Comparison of ENCODE assay signal across 21 cellular contexts in genomic region chr7:116713500-116713899, GRCh38. TPM values are rescaled to one million over a fixed set of nuclear protein-coding genes. Genes with fewer than 3 reads are reported as not detected.
DNase-seq lines count a peak whose midpoint lies in the region; ATAC-seq, FAIRE-seq and TF ChIP-seq lines count a peak whose summit lies in the region.
"Had no signal": no experiment of that assay in that cellular context is flagged by ENCODE, and none has a peak within 500 bp of the region (broad histone marks: within the 10 kb centered on the region; RNA-seq: fewer than 3 reads in every experiment).

No MANE protein-coding gene starts in this region.

- H3K4me3 ChIP-seq in ACC112 (ENCODE audit: low read depth, low read length), result no peak overlapping the region
- H3K4me3 ChIP-seq in Karpas-422 (ENCODE audit: low read length), result no peak overlapping the region
- no peak overlapping the region for H3K4me3 ChIP-seq in K562
- no peak overlapping the region for H3K4me3 ChIP-seq in osteoblast (ENCODE audit: insufficient read depth, low read length)
- H3K4me3 ChIP-seq: BLaER1, SK-N-MC had no signal

- H3K9ac ChIP-seq in Karpas-422 (ENCODE audit: low read length) (no peak overlapping the region), K562 (ENCODE audit: insufficient read depth in 1 of 2, low read depth in 2 of 2, low read length in 2 of 2) (no peak overlapping the region)
- H3K9ac ChIP-seq: BLaER1 had no signal

- peaks cover 4% of the 10 kb centered on the region; the same call in 1 of the 2 replicates for H3K9me3 ChIP-seq in Karpas-422 (ENCODE audit: low read length)
- no peaks in the 10 kb centered on the region for H3K9me3 ChIP-seq in K562 (replicated peaks; ENCODE audit: control insufficient read depth, insufficient read depth, low read depth, low read length)
- no peaks in the 10 kb centered on the region for H3K9me3 ChIP-seq in osteoblast (ENCODE audit: low read depth, low read length)
- H3K9me3 ChIP-seq: BLaER1 had no signal

- WGBS in K562 (ENCODE audit: insufficient coverage, low coverage, missing lambda C conversion rate), result 1% methylated on average over 4 of the region's 4 CpGs

- CTCF ChIA-PET in K562 (lab: Yijun Ruan, JAX; ENCODE audit: low intra/inter-chr PET ratio), result no interaction called here

- TF ChIP-seq RAD21 in K562 (CRISPR knock-in tag; conservative IDR thresholded peaks at IDR 0.05 in 1 of 2, IDR thresholded peaks at IDR 0.05 in 1 of 2), result no peak

- no peaks in the 10 kb centered on the region for H4K20me1 ChIP-seq in Karpas-422 (ENCODE audit: insufficient read depth, low read depth, low read length)
- no peaks in the 10 kb centered on the region for H4K20me1 ChIP-seq in K562 (replicated peaks; ENCODE audit: control insufficient read depth, insufficient read depth, low read length)
- no peaks in the 10 kb centered on the region for H4K20me1 ChIP-seq in osteoblast (ENCODE audit: insufficient read depth, low read length)
- H4K20me1 ChIP-seq: BLaER1 had no signal

- H2AFZ ChIP-seq in ACC112 (ENCODE audit: low read length, unreplicated experiment) (no peak overlapping the region), Karpas-422 (ENCODE audit: low read length) (no peak overlapping the region), K562 (ENCODE audit: low read depth, low read length) (peak overlapping the region; percentile 20; the same call in 1 of the 2 replicates), osteoblast (ENCODE audit: low read length) (no peak overlapping the region)

- ATAC-seq in K562 (peak; percentile 32), GM21528 (IDR thresholded peaks at IDR 0.05; ENCODE audit: low FRiP score, unreplicated experiment) (no peak)

- no TSS peak for BruUV-seq in K562 (replicated peaks; lab: Mats Ljungman, UMichigan)

- H3K27me3 ChIP-seq in ACC112 (ENCODE audit: insufficient read depth, low read length), result no peaks in the 10 kb centered on the region
- no peaks in the 10 kb centered on the region for H3K27me3 ChIP-seq in Karpas-422 (ENCODE audit: low read length)
- peaks cover 4 to 10% of the 10 kb centered on the region in 2 experiments; a peak in 4 of 5 replicates for H3K27me3 ChIP-seq in K562 (ENCODE audit: control insufficient read depth in 2 of 2, insufficient read depth in 2 of 2, low read length in 2 of 2)
- H3K27me3 ChIP-seq in osteoblast (ENCODE audit: insufficient read depth, low read length), result no peaks in the 10 kb centered on the region
- H3K27me3 ChIP-seq: BLaER1 had no signal

- DNase-seq in Karpas-422, result no peak
- no peak for DNase-seq in K562 (ENCODE audit: extremely low read depth in 1 of 4, low spot score in 3 of 4)
- DNase-seq in osteoblast (ENCODE audit: insufficient read length, low spot score, missing footprints), result no peak
- DNase-seq in retina, result no peak
- DNase-seq in NCI-H69 (lab: John Stamatoyannopoulos, UW), result no peak
- DNase-seq: CD4-positive, alpha-beta memory T cell; NCI-H1105 treated with DMSO at 0.1 percent for 48 hours; NCI-H1694; NCI-H2081 treated with DMSO at 0.1 percent for 48 hours; NCI-H446 treated with DMSO at 0.1 percent for 48 hours; NK-92 treated with Interleukin-12 subunit alpha and Interleukin-12 subunit beta, amount 100 ng/mL, for 24 hours; SHP77 had no signal

- H3K4me1 ChIP-seq in ACC112 (ENCODE audit: control insufficient read depth, insufficient read depth, low read length, unreplicated experiment) (peaks cover 69% of the 10 kb centered on the region), Karpas-422 (ENCODE audit: low read length) (peaks cover 35% of the 10 kb centered on the region), K562 (replicated peaks in 1 of 2; ENCODE audit: control insufficient read depth in 2 of 2, insufficient read depth in 2 of 2, low read length in 2 of 2) (peaks cover 0 to 10% of the 10 kb centered on the region in 2 experiments; a peak in 3 of 5 replicates), osteoblast (ENCODE audit: insufficient read depth, low read length) (peaks cover 65% of the 10 kb centered on the region)
- H3K4me1 ChIP-seq: BLaER1 had no signal

- no peak for TF ChIP-seq CTCF in K562 (IDR thresholded peaks at IDR 0.05 in 2 of 3, conservative IDR thresholded peaks at IDR 0.05 in 1 of 3; ENCODE audit: insufficient read depth in 2 of 3, low read depth in 1 of 3, low read length in 3 of 3)
- TF ChIP-seq CTCF in osteoblast (IDR thresholded peaks at IDR 0.05; ENCODE audit: extremely low read depth, low read depth, low read length), result no peak

- POLR2A ChIA-PET in K562 (lab: Yijun Ruan, JAX), result interaction anchor here (0.8 kb wide), 1 partner anchor 27 kb away, joined by 3 read pairs; no protein-coding TSS in a partner anchor

- no peak for TF ChIP-seq POLR2A in K562 (conservative IDR thresholded peaks at IDR 0.05)

- no peaks in the 10 kb centered on the region for H3K9me1 ChIP-seq in K562 (ENCODE audit: control insufficient read depth, insufficient read depth, low read length)

- in situ Hi-C loops in K562 (cut with MboI), result no loop called here

- H3K9me2 ChIP-seq in Karpas-422 (replicated peaks; ENCODE audit: insufficient read depth, low read length), result no peaks in the 10 kb centered on the region

- H3K4me2 ChIP-seq in Karpas-422 (ENCODE audit: low read depth, low read length, poor library complexity, severe bottlenecking), result no peak overlapping the region
- peak overlapping the region; percentile 55; the same call in 1 of the 2 replicates for H3K4me2 ChIP-seq in K562 (ENCODE audit: insufficient read depth, low read length)
- H3K4me2 ChIP-seq in osteoblast (ENCODE audit: insufficient read depth, low read length), result peak overlapping the region; percentile 25
- H3K4me2 ChIP-seq: BLaER1 had no signal

- TF ChIP-seq EP300 in K562 (IDR thresholded peaks at IDR 0.05; ENCODE audit: low read length), result peak; percentile 26; the same call in 1 of the 2 replicates

- intact Hi-C loops in K562 (cut with micrococcal nuclease), result no loop called here

- FAIRE-seq in K562 (lab: Jason Lieb, UNC), result no peak
- FAIRE-seq: GM12891, GM19239, HTR-8/SVneo had no signal

- peak overlapping the region; percentile 36 for H3K27ac ChIP-seq in ACC112 (ENCODE audit: low read depth, low read length)
- H3K27ac ChIP-seq in Karpas-422 (ENCODE audit: low read length), result peak overlapping the region; percentile 46
- H3K27ac ChIP-seq in K562 (ENCODE audit: extremely low read depth, low read depth, low read length), result no peak overlapping the region
- peak overlapping the region; percentile 40 for H3K27ac ChIP-seq in osteoblast (ENCODE audit: low read depth, low read length)
- H3K27ac ChIP-seq: BLaER1, HL-60, SK-N-MC had no signal

- H3K79me2 ChIP-seq in ACC112 (ENCODE audit: control insufficient read depth, insufficient read depth, low read length, unreplicated experiment), result peaks cover 46% of the 10 kb centered on the region
- H3K79me2 ChIP-seq in Karpas-422 (ENCODE audit: low read length), result peaks cover 96% of the 10 kb centered on the region
- no peaks in the 10 kb centered on the region for H3K79me2 ChIP-seq in K562 (ENCODE audit: control insufficient read depth, insufficient read depth, low read length)
- H3K79me2 ChIP-seq in osteoblast (ENCODE audit: insufficient read depth, low read length), result peaks cover 77% of the 10 kb centered on the region

- H3K36me3 ChIP-seq in ACC112 (ENCODE audit: insufficient read depth, low read length) (peaks cover 5% of the 10 kb centered on the region; the same call in 1 of the 2 replicates), Karpas-422 (ENCODE audit: insufficient read depth, low read length) (peaks cover 67% of the 10 kb centered on the region), K562 (ENCODE audit: control insufficient read depth, insufficient read depth, low read length) (no peaks in the 10 kb centered on the region), osteoblast (ENCODE audit: insufficient read depth, low read length) (no peaks in the 10 kb centered on the region)
- H3K36me3 ChIP-seq: BLaER1 had no signal

TF ChIP-seq in K562, 482 proteins besides CTCF, POLR2A, EP300 and RAD21 (continues in another document):
- TF ChIP-seq NUFIP1 (IDR thresholded peaks at IDR 0.05; ENCODE audit: partially characterized antibody), result no peak

RNA-seq across cellular contexts. Expression of gene MET, which starts 41.5 kb away (rescaled TPM):
- total RNA-seq in Karpas-422 (2014; rRNA removed; shearing (Covaris generic); ENCODE audit: low replicate concordance), result 118 and 158 TPM in 2 replicates
- total RNA-seq in K562 (2011; cell fraction: chromatin; rRNA removed; ENCODE audit: low replicate concordance), result 0.97 and 1.1 TPM in 2 replicates
- total RNA-seq in K562 (2011; cell fraction: nucleolus; rRNA removed), result 0.66 and 0.83 TPM in 2 replicates
- 1.3 and 1.9 TPM in 2 replicates for total RNA-seq in K562 (2011; cell fraction: nucleoplasm; rRNA removed)
- 0.86 and 1.5 TPM in 2 replicates for total RNA-seq in K562 (2014; rRNA removed)
- total RNA-seq in K562 (2014; rRNA removed; fragmentation: Illumina TruSeq; extraction: Trizol), result 0.70 and 0.84 TPM in 2 replicates
- total RNA-seq in K562 (2015; rRNA removed; fragmentation: Illumina TruSeq; extraction: Trizol), result 0.83 and 1.1 TPM in 2 replicates
- 0.65 and 1.2 TPM in 2 replicates for total RNA-seq in K562 (2021)
- 0.22 and 2.4 TPM in 2 replicates for polyA plus RNA-seq in K562 (2011; rRNA removed)
- 0.21 and 0.69 TPM in 2 replicates for polyA plus RNA-seq in K562 (2011; cell fraction: cytosol; rRNA removed)
- polyA plus RNA-seq in K562 (2011; cell fraction: nucleus; rRNA removed), result 0.48 and 0.97 TPM in 2 replicates
- 1.5 and 2.0 TPM in 2 replicates for polyA plus RNA-seq in K562 (2012)
- polyA plus RNA-seq in K562 (2014; fragmentation: Illumina TruSeq; extraction: Trizol), result 1.1 and 1.3 TPM in 2 replicates
- polyA plus RNA-seq in K562 (2014; fragmentation: Nextera tagmentation; extraction: Ambion mirVana), result 1 to 10 TPM; 1.3 to 1.5 TPM
- polyA plus RNA-seq in K562 (2014; rRNA removed), result 0.47 and 0.90 TPM in 2 replicates
- 0.90 and 2.0 TPM in 2 replicates for polyA minus RNA-seq in K562 (2011; rRNA and poly(A)+ RNA removed)
- 1.0 and 1.3 TPM in 2 replicates for polyA minus RNA-seq in K562 (2011; cell fraction: cytosol; rRNA and poly(A)+ RNA removed)
- 1.3 and 2.2 TPM in 2 replicates for polyA minus RNA-seq in K562 (2011; cell fraction: nucleus; rRNA and poly(A)+ RNA removed)
- total RNA-seq in osteoblast, result 55.0 and 61.9 TPM in 2 replicates
- polyA plus RNA-seq: CD4-positive, alpha-beta memory T cell; IgD-negative memory B cell had no signal

Comparison
In these comparisons a context has a peak if more than half of its experiments do, and no peak if none do; other contexts are left out.
1. RNA of gene MET, which starts 41.5 kb away (total RNA-seq): 118 to 158 TPM in Karpas-422 and 55.0 to 61.9 TPM in osteoblast; 0.65 to 1.9 TPM in K562; every median in the first group is over 10 times any median in the second.